ENCODE assay signal across 10 cellular contexts in genomic region chrX:40806511-40807220, GRCh38.
"Had no signal": no experiment of that assay in that cellular context is flagged by ENCODE, and none has a peak within 500 bp of the region (broad histone marks: within the 10 kb centered on the region; RNA-seq: fewer than 3 reads in every experiment).

No MANE protein-coding gene starts in this region.

- H3K9me3 Mint-ChIP-seq: immature natural killer cell; natural killer cell treated with Interleukin-12 subunit alpha and Interleukin-12 subunit beta and Interleukin-15 and Interleukin-18, amount 100 ng/mL, for 72 hours; stimulated activated naive B cell treated with anti-CD40 and anti-IgM and Interleukin-4, amounts not matched to agents 10 μg/mL and 1 μg/mL and 100 μg/mL, for 72 hours had no signal

- H3K4me1 Mint-ChIP-seq: immature natural killer cell had no signal

- H3K36me3 ChIP-seq: upper lobe of right lung had no signal

- H3K4me1 ChIP-seq: upper lobe of right lung had no signal

- ATAC-seq: activated CD4-positive, alpha-beta T cell treated with anti-CD3 and anti-CD28 coated beads for 36 hours; natural killer cell treated with Interleukin-12 subunit alpha and Interleukin-12 subunit beta and Interleukin-15 and Interleukin-18, amount 100 ng/mL, for 72 hours; stimulated activated naive B cell treated with anti-CD40 and anti-IgM and Interleukin-4, amounts not matched to agents 10 μg/mL and 1 μg/mL and 100 μg/mL, for 72 hours; upper lobe of right lung had no signal

- H3K36me3 Mint-ChIP-seq: activated naive CD8-positive, alpha-beta T cell; immature natural killer cell; natural killer cell treated with Interleukin-12 subunit alpha and Interleukin-12 subunit beta and Interleukin-15 and Interleukin-18, amount 100 ng/mL, for 72 hours; stimulated activated naive B cell treated with anti-CD40 and anti-IgM and Interleukin-4, amounts not matched to agents 10 μg/mL and 1 μg/mL and 100 μg/mL, for 72 hours had no signal

- H3K27me3 ChIP-seq: upper lobe of right lung had no signal

- H3K4me3 ChIP-seq: upper lobe of right lung had no signal

- H3K27ac Mint-ChIP-seq: activated CD4-positive, alpha-beta T cell treated with anti-CD3 and anti-CD28 coated beads for 36 hours; activated naive CD8-positive, alpha-beta T cell; endodermal cell; immature natural killer cell; stimulated activated naive B cell treated with anti-CD40 and anti-IgM and Interleukin-4, amounts not matched to agents 10 μg/mL and 1 μg/mL and 100 μg/mL, for 72 hours had no signal

- H3K4me3 Mint-ChIP-seq: activated CD4-positive, alpha-beta T cell treated with anti-CD3 and anti-CD28 coated beads for 36 hours; activated naive CD8-positive, alpha-beta T cell; endodermal cell; immature natural killer cell; natural killer cell treated with Interleukin-12 subunit alpha and Interleukin-12 subunit beta and Interleukin-15 and Interleukin-18, amount 100 ng/mL, for 72 hours; stimulated activated naive B cell treated with anti-CD40 and anti-IgM and Interleukin-4, amounts not matched to agents 10 μg/mL and 1 μg/mL and 100 μg/mL, for 72 hours had no signal

- H3K27me3 Mint-ChIP-seq: activated CD4-positive, alpha-beta T cell treated with anti-CD3 and anti-CD28 coated beads for 36 hours; activated naive CD8-positive, alpha-beta T cell had no signal

- H3K9me3 ChIP-seq: upper lobe of right lung had no signal

- H3K27ac ChIP-seq: upper lobe of right lung had no signal

- DNase-seq: activated CD4-positive, alpha-beta T cell treated with anti-CD3 and anti-CD28 coated beads for 36 hours; activated CD4-positive, alpha-beta T cell treated with anti-CD3 and anti-CD28 coated beads, Interleukin-2, amount 50 U/mL, for 48 hours; activated gamma-delta T cell treated with Interleukin-2 at 50 U/mL for 16 hours; endodermal cell; immature natural killer cell; kidney glomerular epithelial cell; stimulated activated naive B cell treated with anti-CD40 and anti-IgM and Interleukin-4, amounts not matched to agents 10 μg/mL and 1 μg/mL and 100 μg/mL, for 72 hours; upper lobe of right lung had no signal
